Comparison of ENCODE assay signal across 11 cellular contexts in the genomic region with DNA sequence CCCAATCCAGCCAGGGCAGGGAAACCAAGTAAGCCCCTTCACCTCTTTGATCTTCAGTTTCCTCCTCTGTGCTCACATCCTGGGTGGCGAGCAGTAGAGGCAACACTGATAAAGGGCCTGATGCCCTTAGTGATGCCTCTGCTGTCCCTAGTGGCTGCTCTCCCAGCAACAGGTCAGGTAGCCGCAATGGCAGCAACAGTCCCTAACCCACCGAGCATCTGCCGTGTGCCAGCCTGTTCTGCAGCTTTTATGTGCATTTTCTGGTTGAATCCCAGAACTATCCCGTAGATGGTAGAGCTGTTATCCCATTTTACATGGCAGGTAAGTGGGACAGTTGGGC. TPM values are rescaled to one million over a fixed set of nuclear protein-coding genes. Genes with fewer than 3 reads are reported as not detected.
DNase-seq lines count a peak whose midpoint lies in the region; ATAC-seq, FAIRE-seq and TF ChIP-seq lines count a peak whose summit lies in the region.
"Had no signal": no experiment of that assay in that cellular context is flagged by ENCODE, and none has a peak within 500 bp of the region (broad histone marks: within the 10 kb centered on the region; RNA-seq: fewer than 3 reads in every experiment).

No MANE protein-coding gene starts in this region.

- CTCF ChIA-PET in CD4-positive, alpha-beta T cell (lab: Charles Lee) = interaction anchor here (1.1 to 2.3 kb wide), 3 partner anchors 10 to 60 kb away, joined by 3 to 12 read pairs (median 4); no protein-coding TSS in a partner anchor
- CTCF ChIA-PET in activated CD4-positive, alpha-beta memory T cell treated with anti-CD3 and anti-CD28 coated beads for 36 hours (lab: Charles Lee) = interaction anchor here (1.0 to 3.8 kb wide), 5 partner anchors 9 to 516 kb away, joined by 3 to 34 read pairs (median 4); partner anchors contain the start of genes FAM89B and ZNRD2
- CTCF ChIA-PET in HepG2 (lab: Yijun Ruan, JAX; ENCODE audit: low intra/inter-chr PET ratio, low total read pairs) = no interaction called here

- peaks cover 2% of the 10 kb centered on the region; the same call in 1 of the 2 replicates for H4K20me1 ChIP-seq in GM23338 (replicated peaks; ENCODE audit: insufficient read depth)
- H4K20me1 ChIP-seq in HepG2 (ENCODE audit: insufficient read depth, low read length) = 0 out of 2 replicates have a peak, but pooled peaks cover 3% of the 10 kb centered on the region

- H3K4me1 ChIP-seq in GM23338 (ENCODE audit: insufficient read depth) = peaks cover 3% of the 10 kb centered on the region; the same call in 1 of the 2 replicates
- H3K4me1 ChIP-seq in HepG2 (ENCODE audit: insufficient read depth, low read length) = peaks cover 47% of the 10 kb centered on the region
- H3K4me1 ChIP-seq in body of pancreas = peaks cover 20% of the 10 kb centered on the region
- H3K4me1 ChIP-seq: HAP-1 had no signal

- H3K4me3 ChIP-seq in GM23338 (no peak overlapping the region), HepG2 (replicated peaks in 1 of 3; ENCODE audit: insufficient read depth in 1 of 3, low read depth in 2 of 3, low read length in 3 of 3) (no peak overlapping the region), body of pancreas (no peak overlapping the region)
- H3K4me3 ChIP-seq: HAP-1 had no signal

- H3K4me2 ChIP-seq in GM23338 (no peak overlapping the region), HepG2 (ENCODE audit: low read depth, low read length) (no peak overlapping the region)

- WGBS in HepG2 (ENCODE audit: low lambda C conversion rate) = 95% methylated on average over 5 of the region's 5 CpGs
- 83 to 92% methylated on average over 5 of the region's 5 CpGs for WGBS in body of pancreas, 2 donors

- BruUV-seq in HepG2 (replicated peaks; lab: Mats Ljungman, UMichigan) = no TSS peak

- TF ChIP-seq POLR2A in HepG2 (IDR thresholded peaks at IDR 0.05; ENCODE audit: insufficient read depth in 1 of 2, low read depth in 2 of 2, low read length in 2 of 2) (no peak), H54 (IDR thresholded peaks at IDR 0.05; ENCODE audit: low read depth, low read length) (no peak), body of pancreas (IDR thresholded peaks at IDR 0.05) (no peak)

- ATAC-seq in CD4-positive, alpha-beta T cell (ENCODE audit: poor library complexity) = peak; percentile 79
- ATAC-seq in GM23338 (peak; percentile 77), HepG2 (peak; percentile 62), GM21825 (IDR thresholded peaks at IDR 0.05; ENCODE audit: unreplicated experiment) (no peak), body of pancreas (no peak)

- H3K27me3 Mint-ChIP-seq in CD4-positive, alpha-beta T cell = no peaks in the 10 kb centered on the region
- peaks cover 3% of the 10 kb centered on the region for H3K27me3 Mint-ChIP-seq in GM23338 (ENCODE audit: insufficient read depth, low read depth, poor library complexity)
- H3K27me3 Mint-ChIP-seq in activated CD4-positive, alpha-beta memory T cell treated with anti-CD3 and anti-CD28 coated beads for 36 hours = no peaks in the 10 kb centered on the region
- H3K27me3 Mint-ChIP-seq: IgD-negative memory B cell had no signal

- no peaks in the 10 kb centered on the region for H3K9me3 Mint-ChIP-seq in CD4-positive, alpha-beta T cell
- no peaks in the 10 kb centered on the region for H3K9me3 Mint-ChIP-seq in GM23338
- H3K9me3 Mint-ChIP-seq in activated CD4-positive, alpha-beta memory T cell treated with anti-CD3 and anti-CD28 coated beads for 36 hours = no peaks in the 10 kb centered on the region
- H3K9me3 Mint-ChIP-seq: IgD-negative memory B cell had no signal

- H3K9me3 ChIP-seq in CD4-positive, alpha-beta T cell (ENCODE audit: control insufficient read depth, low read length) = no peaks in the 10 kb centered on the region
- H3K9me3 ChIP-seq in HepG2 (ENCODE audit: low read length) = no peaks in the 10 kb centered on the region
- H3K9me3 ChIP-seq in body of pancreas = no peaks in the 10 kb centered on the region
- H3K9me3 ChIP-seq: HAP-1 had no signal

- no peak for TF ChIP-seq EP300 in HepG2 (IDR thresholded peaks at IDR 0.05; ENCODE audit: low read depth in 2 of 2, low read length in 2 of 2)
- TF ChIP-seq EP300 in HepG2 (CRISPR knock-in tag; IDR thresholded peaks at IDR 0.05; ENCODE audit: borderline replicate concordance) = no peak

- TF ChIP-seq RAD21 in HepG2 (CRISPR knock-in tag; IDR thresholded peaks at IDR 0.05) = no peak

- POLR2A ChIA-PET in CD4-positive, alpha-beta T cell (lab: Charles Lee) = interaction anchor here (1.1 to 4.4 kb wide), 4 partner anchors 10 to 33 kb away, joined by 3 to 19 read pairs (median 3); partner anchors contain the start of gene MALAT1
- POLR2A ChIA-PET in activated CD4-positive, alpha-beta memory T cell treated with anti-CD3 and anti-CD28 coated beads for 36 hours (lab: Charles Lee) = interaction anchor here (0.9 to 1.2 kb wide), 2 partner anchors 24 to 46 kb away, joined by 3 to 5 read pairs; partner anchors contain the start of gene EHBP1L1
- POLR2A ChIA-PET in HepG2 (lab: Yijun Ruan, JAX) = interaction anchor here (1.0 to 1.7 kb wide), 8 partner anchors 21 to 145 kb away, joined by 3 to 12 read pairs (median 6); partner anchors contain the start of gene NEAT1

- H3K4me1 Mint-ChIP-seq in CD4-positive, alpha-beta T cell (ENCODE audit: low read depth) = peaks cover 31% of the 10 kb centered on the region
- peaks cover 4% of the 10 kb centered on the region; the same call in 1 of the 3 replicates for H3K4me1 Mint-ChIP-seq in GM23338
- peaks cover 26% of the 10 kb centered on the region for H3K4me1 Mint-ChIP-seq in activated CD4-positive, alpha-beta memory T cell treated with anti-CD3 and anti-CD28 coated beads for 36 hours (ENCODE audit: low read depth)

- TF ChIP-seq CTCF in CD4-positive, alpha-beta T cell (IDR thresholded peaks at IDR 0.05) = no peak
- peak; percentile 41 to 47 for TF ChIP-seq CTCF in GM23338 (conservative IDR thresholded peaks at IDR 0.05; ENCODE audit: low read depth in 2 of 2)
- no peak for TF ChIP-seq CTCF in HepG2 (CRISPR knock-in tag; IDR thresholded peaks at IDR 0.05)
- no peak for TF ChIP-seq CTCF in body of pancreas (IDR thresholded peaks at IDR 0.05)

- peaks cover 65% of the 10 kb centered on the region for H3K36me3 Mint-ChIP-seq in CD4-positive, alpha-beta T cell (ENCODE audit: low read depth)
- H3K36me3 Mint-ChIP-seq in GM23338 (ENCODE audit: low read depth) = peaks cover 45% of the 10 kb centered on the region
- peaks cover 29% of the 10 kb centered on the region for H3K36me3 Mint-ChIP-seq in activated CD4-positive, alpha-beta memory T cell treated with anti-CD3 and anti-CD28 coated beads for 36 hours
- H3K36me3 Mint-ChIP-seq: IgD-negative memory B cell had no signal

- peak overlapping the region; percentile 63 for H3K27ac Mint-ChIP-seq in CD4-positive, alpha-beta T cell
- 0 out of 2 replicates have a peak overlapping the region, but pooled peaks have one; percentile 76 for H3K27ac Mint-ChIP-seq in GM23338
- H3K27ac Mint-ChIP-seq in activated CD4-positive, alpha-beta memory T cell treated with anti-CD3 and anti-CD28 coated beads for 36 hours = no peak overlapping the region

- no peaks in the 10 kb centered on the region for H3K9me2 ChIP-seq in GM23338 (ENCODE audit: insufficient read depth)

- no peaks in the 10 kb centered on the region for H3K27me3 ChIP-seq in CD4-positive, alpha-beta T cell (ENCODE audit: control insufficient read depth, insufficient read depth, low read length)
- H3K27me3 ChIP-seq in GM23338 (ENCODE audit: insufficient read depth) (no peaks in the 10 kb centered on the region), HepG2 (ENCODE audit: control insufficient read depth in 1 of 2, insufficient read depth in 2 of 2, low read length in 2 of 2) (no peaks in the 10 kb centered on the region; a peak in 1 of 5 replicates), body of pancreas (no peaks in the 10 kb centered on the region)

- FAIRE-seq in HepG2 (lab: Jason Lieb, UNC) (no peak), H54 (lab: Jason Lieb, UNC) (no peak)

- intact Hi-C loops in CD4-positive, alpha-beta T cell (cut with DNase I, micrococcal nuclease) = no loop called here
- intact Hi-C loops in activated CD4-positive, alpha-beta memory T cell treated with anti-CD3 and anti-CD28 coated beads for 36 hours (cut with micrococcal nuclease) = no loop called here
- intact Hi-C loops in HepG2 (cut with micrococcal nuclease; ENCODE audit: unreplicated experiment) = no loop called here
- intact Hi-C loops in body of pancreas (cut with DNase I) = no loop called here

- H3K36me3 ChIP-seq in GM23338 (ENCODE audit: insufficient read depth) = no peaks in the 10 kb centered on the region; the same call in 1 of the 2 replicates
- peaks cover 20 to 37% of the 10 kb centered on the region in 2 experiments for H3K36me3 ChIP-seq in HepG2 (replicated peaks in 1 of 2; ENCODE audit: control insufficient read depth in 1 of 2, insufficient read depth in 2 of 2, low read length in 2 of 2)
- H3K36me3 ChIP-seq in body of pancreas (replicated peaks in 1 of 2; ENCODE audit: insufficient read depth in 1 of 2, low read depth in 2 of 2) = peaks cover 0 to 18% of the 10 kb centered on the region in 2 donors

- DNase-seq in CD4-positive, alpha-beta T cell = peak in 1 of 10 experiments; percentile 38
- DNase-seq in GM23338 (ENCODE audit: low spot score) (peak; percentile 57), HepG2 (ENCODE audit: low spot score) (no peak), GOT3 (lab: John Stamatoyannopoulos, UW) (no peak), H54 (ENCODE audit: insufficient read length, low spot score) (no peak), body of pancreas (no peak)
- DNase-seq in activated CD4-positive, alpha-beta memory T cell treated with anti-CD3 and anti-CD28 coated beads for 36 hours = peak; percentile 40
- DNase-seq: occipital lobe had no signal

- peak overlapping the region; percentile 20 for H3K4me3 Mint-ChIP-seq in CD4-positive, alpha-beta T cell
- no peak overlapping the region; the same call in 2 of the 3 replicates for H3K4me3 Mint-ChIP-seq in GM23338
- H3K4me3 Mint-ChIP-seq in activated CD4-positive, alpha-beta memory T cell treated with anti-CD3 and anti-CD28 coated beads for 36 hours = no peak overlapping the region

- H3K27ac ChIP-seq in CD4-positive, alpha-beta T cell (ENCODE audit: low read depth, low read length) = no peak overlapping the region
- H3K27ac ChIP-seq in GM23338 (ENCODE audit: low read depth) (no peak overlapping the region), HepG2 (ENCODE audit: extremely low read length, insufficient read depth, low read length) (peak overlapping the region; percentile 66), body of pancreas (no peak overlapping the region)

- H3K79me2 ChIP-seq in GM23338 (replicated peaks; ENCODE audit: insufficient read depth) (no peaks in the 10 kb centered on the region), HepG2 (ENCODE audit: insufficient read depth, low read length) (peaks cover 19% of the 10 kb centered on the region)

- H2AFZ ChIP-seq in GM23338 = no peak overlapping the region
- no peak overlapping the region for H2AFZ ChIP-seq in HepG2 (ENCODE audit: low read length)

- H3F3A ChIP-seq in GM23338 (replicated peaks; ENCODE audit: low read depth) = peaks cover 19% of the 10 kb centered on the region; the same call in 1 of the 2 replicates

- H3K9ac ChIP-seq in HepG2 (ENCODE audit: insufficient read depth, low read depth, low read length) = no peak overlapping the region

- in situ Hi-C loops in HepG2 (cut with HindIII; ENCODE audit: extremely low pct_ligation_motif_present, low pct_unique_long_range_greater_than_20kb) = no loop called here

RNA-seq across cellular contexts. Expression of gene SCYL1, which starts 5.2 kb away (rescaled TPM):
- 10 to 100 TPM; 57.4 to 60.7 TPM for total RNA-seq in CD4-positive, alpha-beta T cell
- 55.1 and 66.1 TPM in 2 replicates for total RNA-seq in GM23338 (2014; rRNA removed; shearing (Covaris generic))
- polyA plus RNA-seq in GM23338 (2016; fragmentation: Nextera tagmentation; extraction: Ambion mirVana) = 52.7 and 61.7 TPM in 2 replicates
- 10 to 100 TPM; 67.8 to 69.8 TPM for total RNA-seq in activated CD4-positive, alpha-beta memory T cell treated with anti-CD3 and anti-CD28 coated beads for 36 hours
- 61.7 and 65.9 TPM in 2 replicates for total RNA-seq in HepG2 (2016; rRNA removed; fragmentation: Illumina TruSeq; extraction: Trizol)
- total RNA-seq in HepG2 (2016; cell fraction: cytosol; rRNA removed; fragmentation: Illumina TruSeq; extraction: Trizol; ENCODE audit: low read depth) = 25.8 and 30.8 TPM in 2 replicates
- total RNA-seq in HepG2 (2016; cell fraction: insoluble cytoplasmic fraction; rRNA removed; fragmentation: Illumina TruSeq; extraction: Trizol) = 61.5 and 71.8 TPM in 2 replicates
- 42.4 and 48.2 TPM in 2 replicates for total RNA-seq in HepG2 (2016; cell fraction: membrane; rRNA removed; fragmentation: Illumina TruSeq; extraction: Trizol)
- total RNA-seq in HepG2 (2016; cell fraction: nucleus; rRNA removed; fragmentation: Illumina TruSeq; extraction: Trizol) = 43.2 and 44.5 TPM in 2 replicates
- polyA plus RNA-seq in HepG2 (2011; rRNA removed) = 103 and 122 TPM in 2 replicates
- polyA plus RNA-seq in HepG2 (2011; cell fraction: cytosol; rRNA removed) = 86.0 and 134 TPM in 2 replicates
- 217 and 274 TPM in 2 replicates for polyA plus RNA-seq in HepG2 (2011; cell fraction: nucleus; rRNA removed)
- polyA plus RNA-seq in HepG2 (2012) = 38.8 and 49.2 TPM in 2 replicates
- 18.7 and 21.2 TPM in 2 replicates for polyA plus RNA-seq in HepG2 (2016; cell fraction: cytosol; fragmentation: Illumina TruSeq; extraction: Trizol; ENCODE audit: low read depth)
- polyA plus RNA-seq in HepG2 (2016; cell fraction: insoluble cytoplasmic fraction; fragmentation: Illumina TruSeq; extraction: Trizol; ENCODE audit: low read depth) = 66.5 and 66.9 TPM in 2 replicates
- 31.2 and 33.8 TPM in 2 replicates for polyA plus RNA-seq in HepG2 (2016; cell fraction: membrane; fragmentation: Illumina TruSeq; extraction: Trizol; ENCODE audit: low read depth)
- polyA plus RNA-seq in HepG2 (2016; cell fraction: nucleus; fragmentation: Illumina TruSeq; extraction: Trizol; ENCODE audit: insufficient read depth, low read depth) = 90.8 and 91.5 TPM in 2 replicates
- 110 and 139 TPM in 2 replicates for polyA minus RNA-seq in HepG2 (2011; rRNA and poly(A)+ RNA removed; ENCODE audit: low replicate concordance)
- polyA minus RNA-seq in HepG2 (2011; cell fraction: cytosol; rRNA and poly(A)+ RNA removed) = 43.9 and 59.3 TPM in 2 replicates
- 34.2 and 36.4 TPM in 2 replicates for polyA minus RNA-seq in HepG2 (2011; cell fraction: nucleus; rRNA and poly(A)+ RNA removed)
- total RNA-seq in body of pancreas = 10 to 100 TPM; 55.0 to 62.3 TPM

RNA-seq across cellular contexts. Expression of gene LTBP3, which starts 28.0 kb away (rescaled TPM):
- 100 to 1,000 TPM; 236 to 238 TPM for total RNA-seq in CD4-positive, alpha-beta T cell
- total RNA-seq in GM23338 (2014; rRNA removed; shearing (Covaris generic)) = 29.2 and 29.8 TPM in 2 replicates
- polyA plus RNA-seq in GM23338 (2016; fragmentation: Nextera tagmentation; extraction: Ambion mirVana) (9.5 and 11.9 TPM in 2 replicates), HepG2 (2011; rRNA removed) (60.3 and 68.1 TPM in 2 replicates)
- total RNA-seq in activated CD4-positive, alpha-beta memory T cell treated with anti-CD3 and anti-CD28 coated beads for 36 hours = 10 to 100 TPM; 60.7 to 63.3 TPM
- total RNA-seq in HepG2 (2016; rRNA removed; fragmentation: Illumina TruSeq; extraction: Trizol) (4.2 and 12.2 TPM in 2 replicates), body of pancreas (100 to 1,000 TPM; 131 to 330 TPM)
- 3.8 and 4.6 TPM in 2 replicates for total RNA-seq in HepG2 (2016; cell fraction: cytosol; rRNA removed; fragmentation: Illumina TruSeq; extraction: Trizol; ENCODE audit: low read depth)
- total RNA-seq in HepG2 (2016; cell fraction: insoluble cytoplasmic fraction; rRNA removed; fragmentation: Illumina TruSeq; extraction: Trizol) = 3.1 and 14.2 TPM in 2 replicates
- 6.5 and 7.6 TPM in 2 replicates for total RNA-seq in HepG2 (2016; cell fraction: membrane; rRNA removed; fragmentation: Illumina TruSeq; extraction: Trizol)
- 18.0 and 20.1 TPM in 2 replicates for total RNA-seq in HepG2 (2016; cell fraction: nucleus; rRNA removed; fragmentation: Illumina TruSeq; extraction: Trizol)
- polyA plus RNA-seq in HepG2 (2011; cell fraction: cytosol; rRNA removed) = 16.4 and 24.6 TPM in 2 replicates
- 549 and 694 TPM in 2 replicates for polyA plus RNA-seq in HepG2 (2011; cell fraction: nucleus; rRNA removed)
- polyA plus RNA-seq in HepG2 (2012) = 41.0 and 45.6 TPM in 2 replicates
- polyA plus RNA-seq in HepG2 (2016; cell fraction: cytosol; fragmentation: Illumina TruSeq; extraction: Trizol; ENCODE audit: low read depth) = 2.1 and 2.8 TPM in 2 replicates
- polyA plus RNA-seq in HepG2 (2016; cell fraction: insoluble cytoplasmic fraction; fragmentation: Illumina TruSeq; extraction: Trizol; ENCODE audit: low read depth) = 7.3 and 9.4 TPM in 2 replicates
- 6.0 and 7.1 TPM in 2 replicates for polyA plus RNA-seq in HepG2 (2016; cell fraction: membrane; fragmentation: Illumina TruSeq; extraction: Trizol; ENCODE audit: low read depth)
- 129 and 139 TPM in 2 replicates for polyA plus RNA-seq in HepG2 (2016; cell fraction: nucleus; fragmentation: Illumina TruSeq; extraction: Trizol; ENCODE audit: insufficient read depth, low read depth)
- 12.7 and 25.1 TPM in 2 replicates for polyA minus RNA-seq in HepG2 (2011; rRNA and poly(A)+ RNA removed; ENCODE audit: low replicate concordance)
- 13.7 and 23.3 TPM in 2 replicates for polyA minus RNA-seq in HepG2 (2011; cell fraction: cytosol; rRNA and poly(A)+ RNA removed)
- 36.4 and 39.8 TPM in 2 replicates for polyA minus RNA-seq in HepG2 (2011; cell fraction: nucleus; rRNA and poly(A)+ RNA removed)

RNA-seq across cellular contexts. Expression of gene MALAT1, which starts 31.3 kb away (rescaled TPM):
- total RNA-seq in CD4-positive, alpha-beta T cell = over 10,000 TPM; 31,509 to 32,316 TPM
- total RNA-seq in GM23338 (2014; rRNA removed; shearing (Covaris generic)) = 1,789 and 2,206 TPM in 2 replicates
- polyA plus RNA-seq in GM23338 (2016; fragmentation: Nextera tagmentation; extraction: Ambion mirVana) = 4,618 and 6,020 TPM in 2 replicates
- total RNA-seq in activated CD4-positive, alpha-beta memory T cell treated with anti-CD3 and anti-CD28 coated beads for 36 hours = 1,000 to 10,000 TPM; 8,046 to 8,888 TPM
- 302 and 1,237 TPM in 2 replicates for total RNA-seq in HepG2 (2016; rRNA removed; fragmentation: Illumina TruSeq; extraction: Trizol)
- total RNA-seq in HepG2 (2016; cell fraction: cytosol; rRNA removed; fragmentation: Illumina TruSeq; extraction: Trizol; ENCODE audit: low read depth) = 281 and 317 TPM in 2 replicates
- 283 and 1,071 TPM in 2 replicates for total RNA-seq in HepG2 (2016; cell fraction: insoluble cytoplasmic fraction; rRNA removed; fragmentation: Illumina TruSeq; extraction: Trizol)
- total RNA-seq in HepG2 (2016; cell fraction: membrane; rRNA removed; fragmentation: Illumina TruSeq; extraction: Trizol) = 241 and 289 TPM in 2 replicates
- 8,751 and 9,202 TPM in 2 replicates for total RNA-seq in HepG2 (2016; cell fraction: nucleus; rRNA removed; fragmentation: Illumina TruSeq; extraction: Trizol)
- polyA plus RNA-seq in HepG2 (2011; rRNA removed) = 143 and 217 TPM in 2 replicates
- polyA plus RNA-seq in HepG2 (2011; cell fraction: cytosol; rRNA removed) = 13.0 and 14.3 TPM in 2 replicates
- 1,021 and 1,816 TPM in 2 replicates for polyA plus RNA-seq in HepG2 (2011; cell fraction: nucleus; rRNA removed)
- polyA plus RNA-seq in HepG2 (2012) = 177 and 330 TPM in 2 replicates
- polyA plus RNA-seq in HepG2 (2016; cell fraction: cytosol; fragmentation: Illumina TruSeq; extraction: Trizol; ENCODE audit: low read depth) = 1.1 and 1.4 TPM in 2 replicates
- 3.9 and 6.5 TPM in 2 replicates for polyA plus RNA-seq in HepG2 (2016; cell fraction: insoluble cytoplasmic fraction; fragmentation: Illumina TruSeq; extraction: Trizol; ENCODE audit: low read depth)
- 1.8 and 10.3 TPM in 2 replicates for polyA plus RNA-seq in HepG2 (2016; cell fraction: membrane; fragmentation: Illumina TruSeq; extraction: Trizol; ENCODE audit: low read depth)
- 153 and 182 TPM in 2 replicates for polyA plus RNA-seq in HepG2 (2016; cell fraction: nucleus; fragmentation: Illumina TruSeq; extraction: Trizol; ENCODE audit: insufficient read depth, low read depth)
- 900 and 8,115 TPM in 2 replicates for polyA minus RNA-seq in HepG2 (2011; rRNA and poly(A)+ RNA removed; ENCODE audit: low replicate concordance)
- 295 and 335 TPM in 2 replicates for polyA minus RNA-seq in HepG2 (2011; cell fraction: cytosol; rRNA and poly(A)+ RNA removed)
- polyA minus RNA-seq in HepG2 (2011; cell fraction: nucleus; rRNA and poly(A)+ RNA removed) = 13,373 and 18,071 TPM in 2 replicates
- total RNA-seq in body of pancreas = over 10,000 TPM; 10,129 to 14,092 TPM

RNA-seq across cellular contexts. Expression of gene ZNRD2, which starts 40.1 kb away (rescaled TPM):
- total RNA-seq in CD4-positive, alpha-beta T cell = 10 to 100 TPM; 38.7 to 39.9 TPM
- 78.1 and 78.6 TPM in 2 replicates for total RNA-seq in GM23338 (2014; rRNA removed; shearing (Covaris generic))
- polyA plus RNA-seq in GM23338 (2016; fragmentation: Nextera tagmentation; extraction: Ambion mirVana) (140 and 148 TPM in 2 replicates), HepG2 (2011; rRNA removed) (29.2 and 31.4 TPM in 2 replicates)
- 10 to 100 TPM; 48.1 to 51.1 TPM for total RNA-seq in activated CD4-positive, alpha-beta memory T cell treated with anti-CD3 and anti-CD28 coated beads for 36 hours
- total RNA-seq in HepG2 (2016; rRNA removed; fragmentation: Illumina TruSeq; extraction: Trizol) (34.0 and 40.0 TPM in 2 replicates), body of pancreas (10 to 100 TPM; 39.2 to 66.9 TPM)
- total RNA-seq in HepG2 (2016; cell fraction: cytosol; rRNA removed; fragmentation: Illumina TruSeq; extraction: Trizol; ENCODE audit: low read depth) = 15.3 and 19.2 TPM in 2 replicates
- 32.9 and 41.5 TPM in 2 replicates for total RNA-seq in HepG2 (2016; cell fraction: insoluble cytoplasmic fraction; rRNA removed; fragmentation: Illumina TruSeq; extraction: Trizol)
- total RNA-seq in HepG2 (2016; cell fraction: membrane; rRNA removed; fragmentation: Illumina TruSeq; extraction: Trizol) = 16.0 and 17.9 TPM in 2 replicates
- total RNA-seq in HepG2 (2016; cell fraction: nucleus; rRNA removed; fragmentation: Illumina TruSeq; extraction: Trizol) = 11.5 and 15.7 TPM in 2 replicates
- 24.1 and 41.2 TPM in 2 replicates for polyA plus RNA-seq in HepG2 (2011; cell fraction: cytosol; rRNA removed)
- 48.9 and 54.8 TPM in 2 replicates for polyA plus RNA-seq in HepG2 (2011; cell fraction: nucleus; rRNA removed)
- polyA plus RNA-seq in HepG2 (2012) = 25.2 and 28.5 TPM in 2 replicates
- 26.6 and 28.0 TPM in 2 replicates for polyA plus RNA-seq in HepG2 (2016; cell fraction: cytosol; fragmentation: Illumina TruSeq; extraction: Trizol; ENCODE audit: low read depth)
- polyA plus RNA-seq in HepG2 (2016; cell fraction: insoluble cytoplasmic fraction; fragmentation: Illumina TruSeq; extraction: Trizol; ENCODE audit: low read depth) = 42.9 and 46.1 TPM in 2 replicates
- polyA plus RNA-seq in HepG2 (2016; cell fraction: membrane; fragmentation: Illumina TruSeq; extraction: Trizol; ENCODE audit: low read depth) = 23.7 and 24.4 TPM in 2 replicates
- polyA plus RNA-seq in HepG2 (2016; cell fraction: nucleus; fragmentation: Illumina TruSeq; extraction: Trizol; ENCODE audit: insufficient read depth, low read depth) = 31.1 and 33.2 TPM in 2 replicates
- polyA minus RNA-seq in HepG2 (2011; rRNA and poly(A)+ RNA removed; ENCODE audit: low replicate concordance) = 18.6 and 34.8 TPM in 2 replicates
- polyA minus RNA-seq in HepG2 (2011; cell fraction: cytosol; rRNA and poly(A)+ RNA removed) = 8.6 and 11.3 TPM in 2 replicates
- polyA minus RNA-seq in HepG2 (2011; cell fraction: nucleus; rRNA and poly(A)+ RNA removed) = 12.0 and 19.5 TPM in 2 replicates

RNA-seq across cellular contexts. Expression of gene FAM89B, which starts 42.2 kb away (rescaled TPM):
- total RNA-seq in CD4-positive, alpha-beta T cell = 10 to 100 TPM; 23.3 to 27.3 TPM
- total RNA-seq in GM23338 (2014; rRNA removed; shearing (Covaris generic)) = 16.0 and 18.2 TPM in 2 replicates
- polyA plus RNA-seq in GM23338 (2016; fragmentation: Nextera tagmentation; extraction: Ambion mirVana) = 13.0 and 13.9 TPM in 2 replicates
- total RNA-seq in activated CD4-positive, alpha-beta memory T cell treated with anti-CD3 and anti-CD28 coated beads for 36 hours = 10 to 100 TPM; 25.3 to 28.3 TPM
- 3.6 and 5.7 TPM in 2 replicates for total RNA-seq in HepG2 (2016; rRNA removed; fragmentation: Illumina TruSeq; extraction: Trizol)
- total RNA-seq in HepG2 (2016; cell fraction: cytosol; rRNA removed; fragmentation: Illumina TruSeq; extraction: Trizol; ENCODE audit: low read depth) = 7.8 and 8.7 TPM in 2 replicates
- total RNA-seq in HepG2 (2016; cell fraction: insoluble cytoplasmic fraction; rRNA removed; fragmentation: Illumina TruSeq; extraction: Trizol) = 4.0 and 5.2 TPM in 2 replicates
- 8.0 and 9.6 TPM in 2 replicates for total RNA-seq in HepG2 (2016; cell fraction: membrane; rRNA removed; fragmentation: Illumina TruSeq; extraction: Trizol)
- total RNA-seq in HepG2 (2016; cell fraction: nucleus; rRNA removed; fragmentation: Illumina TruSeq; extraction: Trizol) = 2.9 and 4.0 TPM in 2 replicates
- polyA plus RNA-seq in HepG2 (2011; rRNA removed) = 8.0 and 11.5 TPM in 2 replicates
- 5.8 and 9.6 TPM in 2 replicates for polyA plus RNA-seq in HepG2 (2011; cell fraction: cytosol; rRNA removed)
- polyA plus RNA-seq in HepG2 (2011; cell fraction: nucleus; rRNA removed) = 29.0 and 34.8 TPM in 2 replicates
- polyA plus RNA-seq in HepG2 (2012) = 3.6 and 5.3 TPM in 2 replicates
- polyA plus RNA-seq in HepG2 (2016; cell fraction: cytosol; fragmentation: Illumina TruSeq; extraction: Trizol; ENCODE audit: low read depth) = 19.5 and 20.4 TPM in 2 replicates
- 7.9 and 9.1 TPM in 2 replicates for polyA plus RNA-seq in HepG2 (2016; cell fraction: insoluble cytoplasmic fraction; fragmentation: Illumina TruSeq; extraction: Trizol; ENCODE audit: low read depth)
- 15.3 and 15.7 TPM in 2 replicates for polyA plus RNA-seq in HepG2 (2016; cell fraction: membrane; fragmentation: Illumina TruSeq; extraction: Trizol; ENCODE audit: low read depth)
- 11.6 and 13.0 TPM in 2 replicates for polyA plus RNA-seq in HepG2 (2016; cell fraction: nucleus; fragmentation: Illumina TruSeq; extraction: Trizol; ENCODE audit: insufficient read depth, low read depth)
- polyA minus RNA-seq in HepG2 (2011; rRNA and poly(A)+ RNA removed; ENCODE audit: low replicate concordance) = 11.8 and 23.8 TPM in 2 replicates
- polyA minus RNA-seq in HepG2 (2011; cell fraction: cytosol; rRNA and poly(A)+ RNA removed) = 1.9 and 4.2 TPM in 2 replicates
- 4.5 and 5.1 TPM in 2 replicates for polyA minus RNA-seq in HepG2 (2011; cell fraction: nucleus; rRNA and poly(A)+ RNA removed)
- 100 to 1,000 TPM in 1 of 2 donors, 10 to 100 TPM in 1; 44.8 to 116 TPM for total RNA-seq in body of pancreas

Comparison
In these comparisons a context has a peak if more than half of its experiments do, and no peak if none do; other contexts are left out.
1. ATAC-seq: peak in CD4-positive, alpha-beta T cell (single experiment), GM23338 (single experiment) and HepG2 (single experiment); none in GM21825 (single experiment) and body of pancreas (single experiment).
2. DNase-seq: peak in GM23338 (single experiment) and activated CD4-positive, alpha-beta memory T cell treated with anti-CD3 and anti-CD28 coated beads for 36 hours (single experiment); none in HepG2 (single experiment), GOT3 (single experiment), H54 (single experiment) and body of pancreas (0 of 4).
3. CTCF ChIP-seq: peak in GM23338 (2 of 2); none in CD4-positive, alpha-beta T cell (single experiment), HepG2 (single experiment) and body of pancreas (0 of 7).